1 cellular context compared by ENCODE assay signal in genomic region chr7:116713918-116714317, GRCh38.
A peak's percentile ranks its signal among the peaks of the same experiment; 100 is the strongest.
TF ChIP-seq lines count a peak whose summit lies in the region.

No MANE protein-coding gene starts in this region.

TF ChIP-seq in SK-N-SH, 30 proteins besides CTCF, POLR2A, EP300 and RAD21 (continued from another document):
- TF ChIP-seq MEF2A (IDR thresholded peaks at IDR 0.05; ENCODE audit: borderline replicate concordance, low read depth) (0 out of 2 replicates have a peak, but pooled peaks have one; percentile 25), POLR2AphosphoS5 (IDR thresholded peaks at IDR 0.05; ENCODE audit: low read depth, low read length) (peak; percentile 84; the same call in 1 of the 2 replicates), RXRA (IDR thresholded peaks at IDR 0.05; ENCODE audit: borderline replicate concordance, low read depth) (peak; percentile 54; the same call in 1 of the 2 replicates), JUND (IDR thresholded peaks at IDR 0.05) (peak; percentile 89), SMC3 (IDR thresholded peaks at IDR 0.05; ENCODE audit: low read depth, low read length) (no peak), GATA2 (CRISPR knock-in tag; IDR thresholded peaks at IDR 0.05) (no peak), FOSL2 (IDR thresholded peaks at IDR 0.05; ENCODE audit: borderline replicate concordance, low read depth) (peak; percentile 94), TEAD4 (IDR thresholded peaks at IDR 0.05; ENCODE audit: borderline replicate concordance, insufficient read depth) (peak; percentile 68; the same call in 1 of the 2 replicates), TAF1 (IDR thresholded peaks at IDR 0.05; ENCODE audit: borderline replicate concordance, low read depth, low read length) (no peak), GABPA (IDR thresholded peaks at IDR 0.05; ENCODE audit: low read depth) (no peak), ELF1 (IDR thresholded peaks at IDR 0.05) (no peak), FOXJ3 (CRISPR knock-in tag; IDR thresholded peaks at IDR 0.05) (no peak), RFX5 (IDR thresholded peaks at IDR 0.05; ENCODE audit: low read length) (no peak), YY1 (IDR thresholded peaks at IDR 0.05; ENCODE audit: low read depth) (no peak), CHD2 (IDR thresholded peaks at IDR 0.05; ENCODE audit: low read length, partially characterized antibody) (no peak), NFIC (IDR thresholded peaks at IDR 0.05; ENCODE audit: borderline replicate concordance) (peak; percentile 74; the same call in 1 of the 2 replicates)
- TF ChIP-seq, protein P1, sequence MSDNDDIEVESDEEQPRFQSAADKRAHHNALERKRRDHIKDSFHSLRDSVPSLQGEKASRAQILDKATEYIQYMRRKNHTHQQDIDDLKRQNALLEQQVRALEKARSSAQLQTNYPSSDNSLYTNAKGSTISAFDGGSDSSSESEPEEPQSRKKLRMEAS (IDR thresholded peaks at IDR 0.05; ENCODE audit: low read depth): peak; percentile 30; the same call in 1 of the 2 replicates
- TF ChIP-seq, protein P2, sequence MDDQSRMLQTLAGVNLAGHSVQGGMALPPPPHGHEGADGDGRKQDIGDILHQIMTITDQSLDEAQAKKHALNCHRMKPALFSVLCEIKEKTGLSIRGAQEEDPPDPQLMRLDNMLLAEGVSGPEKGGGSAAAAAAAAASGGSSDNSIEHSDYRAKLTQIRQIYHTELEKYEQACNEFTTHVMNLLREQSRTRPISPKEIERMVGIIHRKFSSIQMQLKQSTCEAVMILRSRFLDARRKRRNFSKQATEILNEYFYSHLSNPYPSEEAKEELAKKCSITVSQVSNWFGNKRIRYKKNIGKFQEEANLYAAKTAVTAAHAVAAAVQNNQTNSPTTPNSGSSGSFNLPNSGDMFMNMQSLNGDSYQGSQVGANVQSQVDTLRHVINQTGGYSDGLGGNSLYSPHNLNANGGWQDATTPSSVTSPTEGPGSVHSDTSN (IDR thresholded peaks at IDR 0.05): peak; percentile 98
